16 cellular contexts compared by ENCODE assay signal in genomic region chr4:76744253-76744921, GRCh38.
A peak's percentile ranks its signal among the peaks of the same experiment; 100 is the strongest.
DNase-seq lines count a peak whose midpoint lies in the region; ATAC-seq and TF ChIP-seq lines count a peak whose summit lies in the region.
"Had no signal": no experiment of that assay in that cellular context is flagged by ENCODE, and none has a peak within 500 bp of the region (broad histone marks: within the 10 kb centered on the region; RNA-seq: fewer than 3 reads in every experiment).

No MANE protein-coding gene starts in this region.

- ATAC-seq in GM19324 (IDR thresholded peaks at IDR 0.05; ENCODE audit: low FRiP score, unreplicated experiment), result no peak
- ATAC-seq: pancreas had no signal

- H2AFZ ChIP-seq in SK-N-SH (ENCODE audit: low read depth) (no peak overlapping the region), trophoblast cell (ENCODE audit: insufficient read depth, low read length, poor library complexity) (no peak overlapping the region)

- H3K4me2 ChIP-seq in SK-N-SH (peak overlapping the region; percentile 57), trophoblast cell (ENCODE audit: low read length) (no peak overlapping the region)

- H4K12ac ChIP-seq in trophoblast cell (ENCODE audit: low read depth, low read length), result no peak overlapping the region

- no peak overlapping the region for H4K8ac ChIP-seq in trophoblast cell (ENCODE audit: low read depth, low read length)

- no peaks in the 10 kb centered on the region for H4K20me1 ChIP-seq in SK-N-SH (ENCODE audit: insufficient read depth)

- H3K4ac ChIP-seq in trophoblast cell (ENCODE audit: low read depth, low read length), result no peak overlapping the region

- TF ChIP-seq RAD21 in SK-N-SH (IDR thresholded peaks at IDR 0.05; ENCODE audit: low read length), result no peak

- TF ChIP-seq CTCF in SK-N-SH (IDR thresholded peaks at IDR 0.05), result no peak

- no peak overlapping the region for H3K14ac ChIP-seq in trophoblast cell (ENCODE audit: low read length)

- H3K79me1 ChIP-seq in trophoblast cell (ENCODE audit: low read length), result peaks cover 6% of the 10 kb centered on the region

- H3K27me3 ChIP-seq in SK-N-SH (ENCODE audit: insufficient read depth), result no peaks in the 10 kb centered on the region
- H3K27me3 ChIP-seq in trophoblast cell (ENCODE audit: insufficient read depth, low read length), result no peaks in the 10 kb centered on the region
- H3K27me3 ChIP-seq: pancreas, testis had no signal

- 22% methylated on average over 1 of the region's 1 CpG for WGBS in SK-N-SH (ENCODE audit: low lambda C conversion rate)
- no CpG with 5 or more reads among the region's 1 CpG for WGBS in trophoblast cell (ENCODE audit: extremely low coverage, insufficient coverage, insufficient read length)

- POLR2A ChIA-PET in SK-N-SH (lab: Yijun Ruan, JAX), result no interaction called here

- no peaks in the 10 kb centered on the region for H3K9me3 ChIP-seq in SK-N-SH
- no peaks in the 10 kb centered on the region for H3K9me3 ChIP-seq in trophoblast cell (ENCODE audit: insufficient read depth, low read depth, low read length)
- H3K9me3 ChIP-seq: pancreas, testis had no signal

- TF ChIP-seq EP300 in SK-N-SH (IDR thresholded peaks at IDR 0.05; ENCODE audit: borderline replicate concordance in 1 of 2, low read depth in 1 of 2, low read length in 1 of 2), result peak in 1 of 2 experiments; percentile 89; a peak in 2 of 4 replicates

- no peak overlapping the region for H3K18ac ChIP-seq in trophoblast cell (ENCODE audit: low read length)

- CTCF ChIA-PET in SK-N-SH (lab: Yijun Ruan, JAX), result interaction anchor here (0.7 to 1.7 kb wide), 9 partner anchors 11 to 460 kb away, joined by 3 to 4 read pairs (median 3); no protein-coding TSS in a partner anchor

- peak; percentile 43 for DNase-seq in COLO829 (ENCODE audit: low spot score)
- DNase-seq in SK-N-SH, result no peak
- DNase-seq in fibroblast of gingiva (ENCODE audit: low read depth), result peak; percentile 27
- DNase-seq in trophoblast cell, result peak in 1 of 2 donors; percentile 51
- no peak for DNase-seq in DMS 273 treated with DMSO at 0.1 percent for 48 hours (lab: John Stamatoyannopoulos, UW)
- DNase-seq in superior temporal gyrus (ENCODE audit: extremely low spot score), result no peak
- no peak for DNase-seq in GM19238 (ENCODE audit: insufficient read length, low spot score)
- DNase-seq: C1 segment of cervical spinal cord, cortex of kidney, foreskin melanocyte, NCI-H1105 treated with DMSO at 0.1 percent for 48 hours, NCI-H2227 treated with DMSO at 0.1 percent for 48 hours, pancreas, testis had no signal

- no peak overlapping the region for H2BK12ac ChIP-seq in trophoblast cell (ENCODE audit: low read length)

- H4K91ac ChIP-seq in trophoblast cell (ENCODE audit: low read depth, low read length), result no peak overlapping the region

- H2BK5ac ChIP-seq in trophoblast cell (ENCODE audit: low read depth, low read length, poor library complexity), result no peak overlapping the region

- H3K9me2 ChIP-seq in SK-N-SH, result no peaks in the 10 kb centered on the region

- no peak overlapping the region for H2AK5ac ChIP-seq in trophoblast cell (ENCODE audit: low read length)

- peaks cover 47% of the 10 kb centered on the region for H3F3A ChIP-seq in SK-N-SH (replicated peaks; ENCODE audit: insufficient read depth)

- H2BK120ac ChIP-seq in trophoblast cell (ENCODE audit: insufficient read depth, low read length, poor library complexity), result no peak overlapping the region

- H3K36me3 ChIP-seq in SK-N-SH (replicated peaks in 1 of 2; ENCODE audit: control insufficient read depth in 1 of 2, insufficient read depth in 2 of 2, low read length in 1 of 2) (peaks cover 17 to 34% of the 10 kb centered on the region in 2 experiments), trophoblast cell (ENCODE audit: control insufficient read depth in 1 of 2, insufficient read depth in 2 of 2, low read length in 2 of 2) (peaks cover 24 to 26% of the 10 kb centered on the region in 2 experiments)

- H3K79me2 ChIP-seq in SK-N-SH (ENCODE audit: insufficient read depth), result peaks cover 57% of the 10 kb centered on the region
- no peaks in the 10 kb centered on the region for H3K79me2 ChIP-seq in trophoblast cell (ENCODE audit: control insufficient read depth, insufficient read depth, low read length, poor library complexity)

- H3K4me3 ChIP-seq in SK-N-SH (ENCODE audit: low read depth in 2 of 2, low read length in 1 of 2) (no peak overlapping the region), trophoblast cell (ENCODE audit: low read depth, low read length) (no peak overlapping the region)
- H3K4me3 ChIP-seq: pancreas, testis had no signal

- H3K4me1 ChIP-seq in SK-N-SH (ENCODE audit: control insufficient read depth in 1 of 2, insufficient read depth in 2 of 2, low read depth in 1 of 2, low read length in 1 of 2) (peaks cover 12 to 54% of the 10 kb centered on the region in 2 experiments), trophoblast cell (ENCODE audit: control insufficient read depth in 1 of 2, insufficient read depth in 2 of 2, low read length in 2 of 2) (peaks cover 6% of the 10 kb centered on the region in 2 experiments)
- H3K4me1 ChIP-seq: pancreas, testis had no signal

- peak overlapping the region; percentile 79 to 81 for H3K27ac ChIP-seq in SK-N-SH (ENCODE audit: low read depth in 2 of 2, low read length in 1 of 2)
- peak overlapping the region; percentile 66 for H3K27ac ChIP-seq in trophoblast cell (ENCODE audit: low read depth, low read length)
- H3K27ac ChIP-seq: pancreas, testis, VCaP had no signal

- H3K23ac ChIP-seq in trophoblast cell (ENCODE audit: low read length), result no peak overlapping the region

- H3K9ac ChIP-seq in SK-N-SH, result peak overlapping the region; percentile 42
- no peak overlapping the region for H3K9ac ChIP-seq in trophoblast cell (ENCODE audit: low read length)

TF ChIP-seq in SK-N-SH, 30 proteins besides CTCF, POLR2A, EP300 and RAD21 (continues in another document):
- TF ChIP-seq, protein P1, sequence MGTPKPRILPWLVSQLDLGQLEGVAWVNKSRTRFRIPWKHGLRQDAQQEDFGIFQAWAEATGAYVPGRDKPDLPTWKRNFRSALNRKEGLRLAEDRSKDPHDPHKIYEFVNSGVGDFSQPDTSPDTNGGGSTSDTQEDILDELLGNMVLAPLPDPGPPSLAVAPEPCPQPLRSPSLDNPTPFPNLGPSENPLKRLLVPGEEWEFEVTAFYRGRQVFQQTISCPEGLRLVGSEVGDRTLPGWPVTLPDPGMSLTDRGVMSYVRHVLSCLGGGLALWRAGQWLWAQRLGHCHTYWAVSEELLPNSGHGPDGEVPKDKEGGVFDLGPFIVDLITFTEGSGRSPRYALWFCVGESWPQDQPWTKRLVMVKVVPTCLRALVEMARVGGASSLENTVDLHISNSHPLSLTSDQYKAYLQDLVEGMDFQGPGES (IDR thresholded peaks at IDR 0.05; ENCODE audit: low read depth, low read length), result no peak
- TF ChIP-seq, protein P2, sequence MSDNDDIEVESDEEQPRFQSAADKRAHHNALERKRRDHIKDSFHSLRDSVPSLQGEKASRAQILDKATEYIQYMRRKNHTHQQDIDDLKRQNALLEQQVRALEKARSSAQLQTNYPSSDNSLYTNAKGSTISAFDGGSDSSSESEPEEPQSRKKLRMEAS (IDR thresholded peaks at IDR 0.05; ENCODE audit: low read depth), result peak; percentile 43; the same call in 1 of the 2 replicates
- TF ChIP-seq EZH2phosphoT487 (IDR thresholded peaks at IDR 0.05; ENCODE audit: borderline replicate concordance, low read depth), result no peak
- peak; percentile 77 for TF ChIP-seq JUND (IDR thresholded peaks at IDR 0.05)
- TF ChIP-seq FOXJ3 (CRISPR knock-in tag; IDR thresholded peaks at IDR 0.05), result no peak
- TF ChIP-seq NFIC (IDR thresholded peaks at IDR 0.05; ENCODE audit: borderline replicate concordance), result peak; percentile 89
- TF ChIP-seq FOXM1 (IDR thresholded peaks at IDR 0.05; ENCODE audit: low read depth), result peak; percentile 84
- 0 out of 2 replicates have a peak, but pooled peaks have one; percentile 14 for TF ChIP-seq GATA2 (CRISPR knock-in tag; IDR thresholded peaks at IDR 0.05)
- no peak for TF ChIP-seq RCOR1 (IDR thresholded peaks at IDR 0.05; ENCODE audit: low read length)
- TF ChIP-seq, protein P3, sequence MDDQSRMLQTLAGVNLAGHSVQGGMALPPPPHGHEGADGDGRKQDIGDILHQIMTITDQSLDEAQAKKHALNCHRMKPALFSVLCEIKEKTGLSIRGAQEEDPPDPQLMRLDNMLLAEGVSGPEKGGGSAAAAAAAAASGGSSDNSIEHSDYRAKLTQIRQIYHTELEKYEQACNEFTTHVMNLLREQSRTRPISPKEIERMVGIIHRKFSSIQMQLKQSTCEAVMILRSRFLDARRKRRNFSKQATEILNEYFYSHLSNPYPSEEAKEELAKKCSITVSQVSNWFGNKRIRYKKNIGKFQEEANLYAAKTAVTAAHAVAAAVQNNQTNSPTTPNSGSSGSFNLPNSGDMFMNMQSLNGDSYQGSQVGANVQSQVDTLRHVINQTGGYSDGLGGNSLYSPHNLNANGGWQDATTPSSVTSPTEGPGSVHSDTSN (IDR thresholded peaks at IDR 0.05), result peak; percentile 93
- TF ChIP-seq TCF12 (IDR thresholded peaks at IDR 0.05), result peak; percentile 85; the same call in 1 of the 2 replicates
- TF ChIP-seq MXI1 (IDR thresholded peaks at IDR 0.05; ENCODE audit: low read depth, low read length), result peak; percentile 39; the same call in 1 of the 2 replicates
- TF ChIP-seq RXRA (IDR thresholded peaks at IDR 0.05; ENCODE audit: borderline replicate concordance, low read depth), result peak; percentile 53; the same call in 1 of the 2 replicates
- TF ChIP-seq, protein P4, sequence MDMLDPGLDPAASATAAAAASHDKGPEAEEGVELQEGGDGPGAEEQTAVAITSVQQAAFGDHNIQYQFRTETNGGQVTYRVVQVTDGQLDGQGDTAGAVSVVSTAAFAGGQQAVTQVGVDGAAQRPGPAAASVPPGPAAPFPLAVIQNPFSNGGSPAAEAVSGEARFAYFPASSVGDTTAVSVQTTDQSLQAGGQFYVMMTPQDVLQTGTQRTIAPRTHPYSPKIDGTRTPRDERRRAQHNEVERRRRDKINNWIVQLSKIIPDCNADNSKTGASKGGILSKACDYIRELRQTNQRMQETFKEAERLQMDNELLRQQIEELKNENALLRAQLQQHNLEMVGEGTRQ (IDR thresholded peaks at IDR 0.05; ENCODE audit: borderline replicate concordance, low read depth, low read length), result no peak

Comparison
In these comparisons a context has a peak if more than half of its experiments do, and no peak if none do; other contexts are left out.
1. DNase-seq: peak in COLO829 (single experiment) and fibroblast of gingiva (single experiment); none in SK-N-SH (single experiment), DMS 273 treated with DMSO at 0.1 percent for 48 hours (single experiment), superior temporal gyrus (single experiment) and GM19238 (single experiment).